ENCODE assay signal across 1 cellular context in the genomic region with DNA sequence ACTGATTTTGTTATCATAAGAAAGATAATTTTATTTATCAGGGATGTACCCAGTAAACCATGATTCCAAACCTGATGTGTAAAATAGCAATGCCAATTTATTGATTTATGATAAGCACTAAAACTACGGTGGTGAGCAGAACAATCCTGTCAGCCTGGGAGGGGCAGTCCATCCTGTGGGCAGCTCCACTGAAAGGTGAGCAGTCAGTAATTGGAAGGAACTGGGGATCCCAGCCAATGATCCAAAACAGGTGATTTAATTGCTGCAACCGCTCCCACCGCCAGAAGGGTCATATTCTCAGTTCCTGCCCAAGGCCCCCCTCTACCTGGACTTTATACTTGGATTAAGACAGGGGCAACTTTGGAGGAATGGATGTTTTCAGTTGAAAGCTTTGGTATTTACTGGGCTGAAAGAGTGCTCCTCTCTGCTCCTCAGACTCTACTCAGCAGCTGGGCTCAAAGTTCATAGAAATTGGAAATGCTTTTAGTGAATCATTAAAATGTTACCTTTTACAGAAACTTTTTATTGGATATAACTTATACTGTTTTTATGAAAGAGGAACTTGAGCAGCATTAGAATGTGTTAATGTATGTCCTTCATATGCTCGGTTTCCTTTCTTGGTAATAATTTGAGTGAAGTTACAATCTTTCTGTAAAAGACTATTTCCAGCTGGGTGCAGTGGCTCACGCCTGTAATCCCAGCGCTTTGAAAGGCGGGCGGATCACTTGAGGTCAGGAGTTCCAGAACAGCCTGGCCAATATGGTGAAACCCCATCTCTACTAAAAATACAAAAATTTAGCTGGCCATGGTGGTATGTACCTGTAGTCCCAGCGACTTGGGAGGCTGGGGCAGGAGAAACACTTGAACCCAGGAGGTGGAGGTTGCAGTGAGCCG.
TF ChIP-seq lines count a peak whose summit lies in the region.

No MANE protein-coding gene starts in this region.

TF ChIP-seq in SK-N-SH treated with all-trans-retinoic acid at 6 μM for 48 hours, 23 proteins besides CTCF, POLR2A, EP300 and RAD21 (continued from another document):
- TF ChIP-seq, protein P1, sequence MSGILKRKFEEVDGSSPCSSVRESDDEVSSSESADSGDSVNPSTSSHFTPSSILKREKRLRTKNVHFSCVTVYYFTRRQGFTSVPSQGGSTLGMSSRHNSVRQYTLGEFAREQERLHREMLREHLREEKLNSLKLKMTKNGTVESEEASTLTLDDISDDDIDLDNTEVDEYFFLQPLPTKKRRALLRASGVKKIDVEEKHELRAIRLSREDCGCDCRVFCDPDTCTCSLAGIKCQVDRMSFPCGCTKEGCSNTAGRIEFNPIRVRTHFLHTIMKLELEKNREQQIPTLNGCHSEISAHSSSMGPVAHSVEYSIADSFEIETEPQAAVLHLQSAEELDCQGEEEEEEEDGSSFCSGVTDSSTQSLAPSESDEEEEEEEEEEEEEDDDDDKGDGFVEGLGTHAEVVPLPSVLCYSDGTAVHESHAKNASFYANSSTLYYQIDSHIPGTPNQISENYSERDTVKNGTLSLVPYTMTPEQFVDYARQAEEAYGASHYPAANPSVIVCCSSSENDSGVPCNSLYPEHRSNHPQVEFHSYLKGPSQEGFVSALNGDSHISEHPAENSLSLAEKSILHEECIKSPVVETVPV (CRISPR knock-in tag; IDR thresholded peaks at IDR 0.05), result no peak
- TF ChIP-seq RARB (CRISPR knock-in tag; IDR thresholded peaks at IDR 0.05) (no peak), BACH2 (CRISPR knock-in tag; IDR thresholded peaks at IDR 0.05; ENCODE audit: borderline replicate concordance) (no peak), ARNTL (CRISPR knock-in tag; IDR thresholded peaks at IDR 0.05; ENCODE audit: borderline replicate concordance, low read depth) (no peak), TCF4 (CRISPR knock-in tag; IDR thresholded peaks at IDR 0.05; ENCODE audit: borderline replicate concordance) (no peak)
- TF ChIP-seq, protein P2, sequence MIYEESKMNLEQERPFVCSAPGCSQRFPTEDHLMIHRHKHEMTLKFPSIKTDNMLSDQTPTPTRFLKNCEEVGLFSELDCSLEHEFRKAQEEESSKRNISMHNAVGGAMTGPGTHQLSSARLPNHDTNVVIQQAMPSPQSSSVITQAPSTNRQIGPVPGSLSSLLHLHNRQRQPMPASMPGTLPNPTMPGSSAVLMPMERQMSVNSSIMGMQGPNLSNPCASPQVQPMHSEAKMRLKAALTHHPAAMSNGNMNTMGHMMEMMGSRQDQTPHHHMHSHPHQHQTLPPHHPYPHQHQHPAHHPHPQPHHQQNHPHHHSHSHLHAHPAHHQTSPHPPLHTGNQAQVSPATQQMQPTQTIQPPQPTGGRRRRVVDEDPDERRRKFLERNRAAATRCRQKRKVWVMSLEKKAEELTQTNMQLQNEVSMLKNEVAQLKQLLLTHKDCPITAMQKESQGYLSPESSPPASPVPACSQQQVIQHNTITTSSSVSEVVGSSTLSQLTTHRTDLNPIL (CRISPR knock-in tag; IDR thresholded peaks at IDR 0.05; ENCODE audit: low read depth), result no peak
- TF ChIP-seq, protein P3, sequence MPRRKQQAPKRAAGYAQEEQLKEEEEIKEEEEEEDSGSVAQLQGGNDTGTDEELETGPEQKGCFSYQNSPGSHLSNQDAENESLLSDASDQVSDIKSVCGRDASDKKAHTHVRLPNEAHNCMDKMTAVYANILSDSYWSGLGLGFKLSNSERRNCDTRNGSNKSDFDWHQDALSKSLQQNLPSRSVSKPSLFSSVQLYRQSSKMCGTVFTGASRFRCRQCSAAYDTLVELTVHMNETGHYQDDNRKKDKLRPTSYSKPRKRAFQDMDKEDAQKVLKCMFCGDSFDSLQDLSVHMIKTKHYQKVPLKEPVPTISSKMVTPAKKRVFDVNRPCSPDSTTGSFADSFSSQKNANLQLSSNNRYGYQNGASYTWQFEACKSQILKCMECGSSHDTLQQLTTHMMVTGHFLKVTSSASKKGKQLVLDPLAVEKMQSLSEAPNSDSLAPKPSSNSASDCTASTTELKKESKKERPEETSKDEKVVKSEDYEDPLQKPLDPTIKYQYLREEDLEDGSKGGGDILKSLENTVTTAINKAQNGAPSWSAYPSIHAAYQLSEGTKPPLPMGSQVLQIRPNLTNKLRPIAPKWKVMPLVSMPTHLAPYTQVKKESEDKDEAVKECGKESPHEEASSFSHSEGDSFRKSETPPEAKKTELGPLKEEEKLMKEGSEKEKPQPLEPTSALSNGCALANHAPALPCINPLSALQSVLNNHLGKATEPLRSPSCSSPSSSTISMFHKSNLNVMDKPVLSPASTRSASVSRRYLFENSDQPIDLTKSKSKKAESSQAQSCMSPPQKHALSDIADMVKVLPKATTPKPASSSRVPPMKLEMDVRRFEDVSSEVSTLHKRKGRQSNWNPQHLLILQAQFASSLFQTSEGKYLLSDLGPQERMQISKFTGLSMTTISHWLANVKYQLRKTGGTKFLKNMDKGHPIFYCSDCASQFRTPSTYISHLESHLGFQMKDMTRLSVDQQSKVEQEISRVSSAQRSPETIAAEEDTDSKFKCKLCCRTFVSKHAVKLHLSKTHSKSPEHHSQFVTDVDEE (CRISPR knock-in tag; IDR thresholded peaks at IDR 0.05), result no peak
- TF ChIP-seq, protein P4, sequence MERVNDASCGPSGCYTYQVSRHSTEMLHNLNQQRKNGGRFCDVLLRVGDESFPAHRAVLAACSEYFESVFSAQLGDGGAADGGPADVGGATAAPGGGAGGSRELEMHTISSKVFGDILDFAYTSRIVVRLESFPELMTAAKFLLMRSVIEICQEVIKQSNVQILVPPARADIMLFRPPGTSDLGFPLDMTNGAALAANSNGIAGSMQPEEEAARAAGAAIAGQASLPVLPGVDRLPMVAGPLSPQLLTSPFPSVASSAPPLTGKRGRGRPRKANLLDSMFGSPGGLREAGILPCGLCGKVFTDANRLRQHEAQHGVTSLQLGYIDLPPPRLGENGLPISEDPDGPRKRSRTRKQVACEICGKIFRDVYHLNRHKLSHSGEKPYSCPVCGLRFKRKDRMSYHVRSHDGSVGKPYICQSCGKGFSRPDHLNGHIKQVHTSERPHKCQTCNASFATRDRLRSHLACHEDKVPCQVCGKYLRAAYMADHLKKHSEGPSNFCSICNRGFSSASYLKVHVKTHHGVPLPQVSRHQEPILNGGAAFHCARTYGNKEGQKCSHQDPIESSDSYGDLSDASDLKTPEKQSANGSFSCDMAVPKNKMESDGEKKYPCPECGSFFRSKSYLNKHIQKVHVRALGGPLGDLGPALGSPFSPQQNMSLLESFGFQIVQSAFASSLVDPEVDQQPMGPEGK (CRISPR knock-in tag; IDR thresholded peaks at IDR 0.05; ENCODE audit: borderline replicate concordance), result no peak
- TF ChIP-seq, protein P5, sequence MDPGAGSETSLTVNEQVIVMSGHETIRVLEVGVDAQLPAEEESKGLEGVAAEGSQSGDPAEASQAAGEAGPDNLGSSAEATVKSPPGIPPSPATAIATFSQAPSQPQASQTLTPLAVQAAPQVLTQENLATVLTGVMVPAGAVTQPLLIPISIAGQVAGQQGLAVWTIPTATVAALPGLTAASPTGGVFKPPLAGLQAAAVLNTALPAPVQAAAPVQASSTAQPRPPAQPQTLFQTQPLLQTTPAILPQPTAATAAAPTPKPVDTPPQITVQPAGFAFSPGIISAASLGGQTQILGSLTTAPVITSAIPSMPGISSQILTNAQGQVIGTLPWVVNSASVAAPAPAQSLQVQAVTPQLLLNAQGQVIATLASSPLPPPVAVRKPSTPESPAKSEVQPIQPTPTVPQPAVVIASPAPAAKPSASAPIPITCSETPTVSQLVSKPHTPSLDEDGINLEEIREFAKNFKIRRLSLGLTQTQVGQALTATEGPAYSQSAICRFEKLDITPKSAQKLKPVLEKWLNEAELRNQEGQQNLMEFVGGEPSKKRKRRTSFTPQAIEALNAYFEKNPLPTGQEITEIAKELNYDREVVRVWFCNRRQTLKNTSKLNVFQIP (CRISPR knock-in tag; IDR thresholded peaks at IDR 0.05; ENCODE audit: borderline replicate concordance, low read depth), result no peak
